9 cellular contexts compared by ENCODE assay signal in genomic region chr4:150366487-150366999, GRCh38.
A peak's percentile ranks its signal among the peaks of the same experiment; 100 is the strongest.
DNase-seq lines count a peak whose midpoint lies in the region; ATAC-seq and TF ChIP-seq lines count a peak whose summit lies in the region.
"Had no signal": no experiment of that assay in that cellular context is flagged by ENCODE, and none has a peak within 500 bp of the region (broad histone marks: within the 10 kb centered on the region; RNA-seq: fewer than 3 reads in every experiment).

No MANE protein-coding gene starts in this region.

- CTCF ChIA-PET in activated CD8-positive, alpha-beta T cell treated with anti-CD3 and anti-CD28 coated beads for 36 hours (lab: Charles Lee): interaction anchor here (0.7 kb wide), 1 partner anchor 11 kb away, joined by 3 read pairs; no protein-coding TSS in a partner anchor

- no peak for TF ChIP-seq CTCF in activated CD8-positive, alpha-beta T cell treated with anti-CD3 and anti-CD28 coated beads for 36 hours (IDR thresholded peaks at IDR 0.05)

- H3K4me3 Mint-ChIP-seq in activated T-helper 1 cell treated with anti-CD3 and anti-CD28 coated beads, Interleukin-12 subunit alpha, Interleukin-12 subunit beta, Interleukin-2, Interleukin-4 antibody, amounts not matched to agents 30 ng/mL and 10 ng/mL and 1 ng/mL, durations not matched to agents 14 hours and 24 hours and 36 hours: no peak overlapping the region
- no peak overlapping the region for H3K4me3 Mint-ChIP-seq in natural killer cell treated with Interleukin-12 subunit alpha and Interleukin-12 subunit beta and Interleukin-15 and Interleukin-18, amount 100 ng/mL, for 72 hours
- H3K4me3 Mint-ChIP-seq in activated CD8-positive, alpha-beta T cell treated with anti-CD3 and anti-CD28 coated beads for 36 hours: no peak overlapping the region
- H3K4me3 Mint-ChIP-seq: T-helper 1 cell treated with Interleukin-12 subunit alpha and Interleukin-12 subunit beta and Interleukin-4 antibody, amounts not matched to agents 30 μg/mL and 1 μg/mL, for 36 hours had no signal

- DNase-seq in Ammon's horn (ENCODE audit: low spot score) (peak; percentile 16), NCI-H1092 (lab: John Stamatoyannopoulos, UW) (peak; percentile 94), GDM1 (lab: John Stamatoyannopoulos, UW) (no peak), activated T-cell treated with anti-CD3 and anti-CD28 coated beads for 4 hours (no peak)
- no peak for DNase-seq in activated T-helper 1 cell treated with anti-CD3 and anti-CD28 coated beads, Interleukin-12 subunit alpha, Interleukin-12 subunit beta, Interleukin-2, Interleukin-4 antibody, amounts not matched to agents 30 ng/mL and 10 ng/mL and 1 ng/mL, durations not matched to agents 14 hours and 24 hours and 36 hours (ENCODE audit: low spot score)
- DNase-seq in natural killer cell treated with Interleukin-12 subunit alpha and Interleukin-12 subunit beta and Interleukin-15 and Interleukin-18, amount 100 ng/mL, for 72 hours (ENCODE audit: low spot score): no peak
- no peak for DNase-seq in activated CD8-positive, alpha-beta T cell treated with anti-CD3 and anti-CD28 coated beads for 36 hours

- ATAC-seq in GM19455 (IDR thresholded peaks at IDR 0.05; ENCODE audit: unreplicated experiment): peak; percentile 53
- ATAC-seq in natural killer cell treated with Interleukin-12 subunit alpha and Interleukin-12 subunit beta and Interleukin-15 and Interleukin-18, amount 100 ng/mL, for 72 hours: no peak
- no peak for ATAC-seq in activated CD8-positive, alpha-beta T cell treated with anti-CD3 and anti-CD28 coated beads for 36 hours

- intact Hi-C loops in activated T-helper 1 cell treated with anti-CD3 and anti-CD28 coated beads, Interleukin-12 subunit alpha, Interleukin-12 subunit beta, Interleukin-2, Interleukin-4 antibody, amounts not matched to agents 30 ng/mL and 10 ng/mL and 1 ng/mL, durations not matched to agents 14 hours and 24 hours and 36 hours (cut with micrococcal nuclease): no loop called here
- intact Hi-C loops in activated CD8-positive, alpha-beta T cell treated with anti-CD3 and anti-CD28 coated beads for 36 hours (cut with micrococcal nuclease): no loop called here

- no peaks in the 10 kb centered on the region for H3K36me3 Mint-ChIP-seq in activated T-helper 1 cell treated with anti-CD3 and anti-CD28 coated beads, Interleukin-12 subunit alpha, Interleukin-12 subunit beta, Interleukin-2, Interleukin-4 antibody, amounts not matched to agents 30 ng/mL and 10 ng/mL and 1 ng/mL, durations not matched to agents 14 hours and 24 hours and 36 hours (ENCODE audit: low read depth)
- H3K36me3 Mint-ChIP-seq in natural killer cell treated with Interleukin-12 subunit alpha and Interleukin-12 subunit beta and Interleukin-15 and Interleukin-18, amount 100 ng/mL, for 72 hours: no peaks in the 10 kb centered on the region
- H3K36me3 Mint-ChIP-seq in activated CD8-positive, alpha-beta T cell treated with anti-CD3 and anti-CD28 coated beads for 36 hours (ENCODE audit: low read depth): no peaks in the 10 kb centered on the region

- no peaks in the 10 kb centered on the region for H3K4me1 Mint-ChIP-seq in activated T-helper 1 cell treated with anti-CD3 and anti-CD28 coated beads, Interleukin-12 subunit alpha, Interleukin-12 subunit beta, Interleukin-2, Interleukin-4 antibody, amounts not matched to agents 30 ng/mL and 10 ng/mL and 1 ng/mL, durations not matched to agents 14 hours and 24 hours and 36 hours (ENCODE audit: low read depth)
- H3K4me1 Mint-ChIP-seq in natural killer cell treated with Interleukin-12 subunit alpha and Interleukin-12 subunit beta and Interleukin-15 and Interleukin-18, amount 100 ng/mL, for 72 hours (ENCODE audit: low read depth in 2 of 2): peaks cover 7 to 14% of the 10 kb centered on the region in 2 donors
- peaks cover 16% of the 10 kb centered on the region for H3K4me1 Mint-ChIP-seq in activated CD8-positive, alpha-beta T cell treated with anti-CD3 and anti-CD28 coated beads for 36 hours (ENCODE audit: low read depth)

- H3K9me3 Mint-ChIP-seq in activated T-helper 1 cell treated with anti-CD3 and anti-CD28 coated beads, Interleukin-12 subunit alpha, Interleukin-12 subunit beta, Interleukin-2, Interleukin-4 antibody, amounts not matched to agents 30 ng/mL and 10 ng/mL and 1 ng/mL, durations not matched to agents 14 hours and 24 hours and 36 hours: no peaks in the 10 kb centered on the region
- H3K9me3 Mint-ChIP-seq in natural killer cell treated with Interleukin-12 subunit alpha and Interleukin-12 subunit beta and Interleukin-15 and Interleukin-18, amount 100 ng/mL, for 72 hours: no peaks in the 10 kb centered on the region
- H3K9me3 Mint-ChIP-seq in activated CD8-positive, alpha-beta T cell treated with anti-CD3 and anti-CD28 coated beads for 36 hours: no peaks in the 10 kb centered on the region
- H3K9me3 Mint-ChIP-seq: T-helper 1 cell treated with Interleukin-12 subunit alpha and Interleukin-12 subunit beta and Interleukin-4 antibody, amounts not matched to agents 30 μg/mL and 1 μg/mL, for 36 hours had no signal

- POLR2A ChIA-PET in activated CD8-positive, alpha-beta T cell treated with anti-CD3 and anti-CD28 coated beads for 36 hours (lab: Charles Lee): no interaction called here

- peak overlapping the region; percentile 36 for H3K27ac Mint-ChIP-seq in activated T-helper 1 cell treated with anti-CD3 and anti-CD28 coated beads, Interleukin-12 subunit alpha, Interleukin-12 subunit beta, Interleukin-2, Interleukin-4 antibody, amounts not matched to agents 30 ng/mL and 10 ng/mL and 1 ng/mL, durations not matched to agents 14 hours and 24 hours and 36 hours
- no peak overlapping the region for H3K27ac Mint-ChIP-seq in natural killer cell treated with Interleukin-12 subunit alpha and Interleukin-12 subunit beta and Interleukin-15 and Interleukin-18, amount 100 ng/mL, for 72 hours
- H3K27ac Mint-ChIP-seq in activated CD8-positive, alpha-beta T cell treated with anti-CD3 and anti-CD28 coated beads for 36 hours: no peak overlapping the region
- H3K27ac Mint-ChIP-seq: T-helper 1 cell treated with Interleukin-12 subunit alpha and Interleukin-12 subunit beta and Interleukin-4 antibody, amounts not matched to agents 30 μg/mL and 1 μg/mL, for 36 hours had no signal

- no peaks in the 10 kb centered on the region for H3K27me3 Mint-ChIP-seq in activated T-helper 1 cell treated with anti-CD3 and anti-CD28 coated beads, Interleukin-12 subunit alpha, Interleukin-12 subunit beta, Interleukin-2, Interleukin-4 antibody, amounts not matched to agents 30 ng/mL and 10 ng/mL and 1 ng/mL, durations not matched to agents 14 hours and 24 hours and 36 hours (ENCODE audit: insufficient read depth)
- H3K27me3 Mint-ChIP-seq in natural killer cell treated with Interleukin-12 subunit alpha and Interleukin-12 subunit beta and Interleukin-15 and Interleukin-18, amount 100 ng/mL, for 72 hours: no peaks in the 10 kb centered on the region
- no peaks in the 10 kb centered on the region for H3K27me3 Mint-ChIP-seq in activated CD8-positive, alpha-beta T cell treated with anti-CD3 and anti-CD28 coated beads for 36 hours

Comparison
In these comparisons a context has a peak if more than half of its experiments do, and no peak if none do; other contexts are left out.
1. DNase-seq: peak in Ammon's horn (single experiment) and NCI-H1092 (single experiment); none in activated T-helper 1 cell treated with anti-CD3 and anti-CD28 coated beads, Interleukin-12 subunit alpha, Interleukin-12 subunit beta, Interleukin-2, Interleukin-4 antibody, amounts not matched to agents 30 ng/mL and 10 ng/mL and 1 ng/mL, durations not matched to agents 14 hours and 24 hours and 36 hours (single experiment), GDM1 (single experiment), natural killer cell treated with Interleukin-12 subunit alpha and Interleukin-12 subunit beta and Interleukin-15 and Interleukin-18, amount 100 ng/mL, for 72 hours (single experiment), activated T-cell treated with anti-CD3 and anti-CD28 coated beads for 4 hours (single experiment) and activated CD8-positive, alpha-beta T cell treated with anti-CD3 and anti-CD28 coated beads for 36 hours (single experiment).